9 cellular contexts compared by ENCODE assay signal in the genomic region with DNA sequence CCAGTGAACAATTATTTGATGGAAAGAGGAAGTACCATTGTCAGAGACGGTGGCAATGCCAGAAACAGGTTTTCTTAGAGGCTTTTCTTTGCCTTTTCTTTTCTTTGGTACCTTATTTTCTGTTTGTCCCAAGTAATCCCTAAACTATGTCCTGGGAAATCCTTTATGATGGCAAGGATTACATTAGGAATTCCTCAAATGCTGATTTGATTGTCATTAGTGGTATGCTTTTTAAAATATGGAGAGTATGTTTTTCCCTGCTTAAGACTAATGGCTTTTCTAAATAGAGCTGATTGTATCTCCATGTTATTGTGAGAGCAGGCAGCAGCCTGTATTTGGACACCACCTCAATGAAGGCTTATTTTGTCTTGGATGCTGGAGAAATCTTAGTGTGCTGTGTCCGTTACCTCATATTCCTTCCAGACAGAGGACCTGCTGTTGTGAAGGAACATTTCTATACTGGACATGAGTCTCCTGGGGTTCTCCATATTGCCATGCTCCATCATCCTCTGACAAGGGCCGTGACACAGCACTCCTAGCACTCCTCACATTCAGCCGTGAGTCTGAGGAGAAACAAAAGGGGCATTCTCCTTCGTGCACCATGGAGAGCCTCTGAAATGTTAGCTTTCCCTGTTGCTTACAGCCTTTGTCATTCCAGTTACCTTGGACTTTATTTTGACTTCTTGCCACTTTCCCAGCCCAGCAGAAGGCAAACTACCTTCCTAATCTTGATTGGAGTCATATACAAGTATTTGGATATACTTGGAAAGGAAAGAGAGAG. TPM values are rescaled to one million over a fixed set of nuclear protein-coding genes. Genes with fewer than 3 reads are reported as not detected.
DNase-seq lines count a peak whose midpoint lies in the region; ATAC-seq and TF ChIP-seq lines count a peak whose summit lies in the region.
"Had no signal": no experiment of that assay in that cellular context is flagged by ENCODE, and none has a peak within 500 bp of the region (broad histone marks: within the 10 kb centered on the region; RNA-seq: fewer than 3 reads in every experiment).

No MANE protein-coding gene starts in this region.

- H4K8ac ChIP-seq in trophoblast cell (ENCODE audit: low read depth, low read length) = peak overlapping the region; percentile 9

- peak overlapping the region; percentile 58 for H3K4me3 Mint-ChIP-seq in glutamatergic neuron (ENCODE audit: unreplicated experiment)

- no peaks in the 10 kb centered on the region for H3K9me3 ChIP-seq in HUES6 (ENCODE audit: control insufficient read depth, insufficient read depth, low read depth, low read length)
- no peaks in the 10 kb centered on the region for H3K9me3 ChIP-seq in trophoblast cell (ENCODE audit: insufficient read depth, low read depth, low read length)
- H3K9me3 ChIP-seq in OCI-LY7 (ENCODE audit: low read length) = no peaks in the 10 kb centered on the region
- H3K9me3 ChIP-seq: Peyer's patch had no signal

- H3K27ac Mint-ChIP-seq in glutamatergic neuron (ENCODE audit: unreplicated experiment) = peak overlapping the region; percentile 90

- CTCF ChIA-PET in OCI-LY7 (lab: Charles Lee; ENCODE audit: unreplicated experiment) = no interaction called here

- POLR2A ChIA-PET in OCI-LY7 (lab: Charles Lee) = no interaction called here

- H3K36me3 ChIP-seq in HUES6 (ENCODE audit: control insufficient read depth, insufficient read depth, low read length) = peaks cover 18% of the 10 kb centered on the region
- peaks cover 0 to 2% of the 10 kb centered on the region in 2 experiments for H3K36me3 ChIP-seq in trophoblast cell (ENCODE audit: control insufficient read depth in 1 of 2, insufficient read depth in 2 of 2, low read length in 2 of 2)
- H3K36me3 ChIP-seq in OCI-LY7 (ENCODE audit: insufficient read depth, low read length) = no peaks in the 10 kb centered on the region; the same call in 1 of the 2 replicates
- H3K36me3 ChIP-seq: Peyer's patch had no signal

- H3K79me1 ChIP-seq in trophoblast cell (ENCODE audit: low read length) = no peaks in the 10 kb centered on the region

- H3K4me1 Mint-ChIP-seq in glutamatergic neuron (ENCODE audit: low read depth, unreplicated experiment) = peaks cover 7% of the 10 kb centered on the region

- no CpG with 5 or more reads among the region's 5 CpGs for WGBS in trophoblast cell (ENCODE audit: extremely low coverage, insufficient coverage, insufficient read length)

- no peak overlapping the region for H4K12ac ChIP-seq in trophoblast cell (ENCODE audit: low read depth, low read length)

- H2AFZ ChIP-seq in trophoblast cell (ENCODE audit: insufficient read depth, low read length, poor library complexity) = no peak overlapping the region
- no peak overlapping the region for H2AFZ ChIP-seq in OCI-LY7 (ENCODE audit: low read length)

- H2BK12ac ChIP-seq in trophoblast cell (ENCODE audit: low read length) = no peak overlapping the region

- no peak overlapping the region for H3K9ac ChIP-seq in HUES6 (ENCODE audit: low read length)
- no peak overlapping the region for H3K9ac ChIP-seq in trophoblast cell (ENCODE audit: low read length)

- BruUV-seq in OCI-LY7 (replicated peaks; lab: Mats Ljungman, UMichigan) = no TSS peak

- no peaks in the 10 kb centered on the region for H3K79me2 ChIP-seq in trophoblast cell (ENCODE audit: control insufficient read depth, insufficient read depth, low read length, poor library complexity)
- H3K79me2 ChIP-seq in OCI-LY7 (ENCODE audit: insufficient read depth, low read depth, low read length) = no peaks in the 10 kb centered on the region

- no peak overlapping the region for H4K91ac ChIP-seq in trophoblast cell (ENCODE audit: low read depth, low read length)

- peaks cover 4% of the 10 kb centered on the region for H3K36me3 Mint-ChIP-seq in glutamatergic neuron (ENCODE audit: unreplicated experiment)

- H2BK5ac ChIP-seq in trophoblast cell (ENCODE audit: low read depth, low read length, poor library complexity) = no peak overlapping the region

- ATAC-seq in GM18520 (IDR thresholded peaks at IDR 0.05; ENCODE audit: unreplicated experiment) (no peak), HG02938 (IDR thresholded peaks at IDR 0.05; ENCODE audit: unreplicated experiment) (no peak)

- no peak overlapping the region for H3K14ac ChIP-seq in trophoblast cell (ENCODE audit: low read length)

- no peak overlapping the region for H3K18ac ChIP-seq in trophoblast cell (ENCODE audit: low read length)

- H2AK5ac ChIP-seq in trophoblast cell (ENCODE audit: low read length) = no peak overlapping the region

- H3K9me2 ChIP-seq in OCI-LY7 (ENCODE audit: insufficient read depth, low read length) = no peaks in the 10 kb centered on the region

- no peaks in the 10 kb centered on the region for H3K9me3 Mint-ChIP-seq in glutamatergic neuron (ENCODE audit: unreplicated experiment)

- H3K4me3 ChIP-seq in HUES6 (ENCODE audit: low read depth, low read length) (no peak overlapping the region), trophoblast cell (ENCODE audit: low read depth, low read length) (no peak overlapping the region), OCI-LY7 (ENCODE audit: low read depth, low read length, poor library complexity, severe bottlenecking) (no peak overlapping the region)
- H3K4me3 ChIP-seq: Peyer's patch had no signal

- no peak overlapping the region for H2BK120ac ChIP-seq in trophoblast cell (ENCODE audit: insufficient read depth, low read length, poor library complexity)

- intact Hi-C loops in OCI-LY7 (cut with micrococcal nuclease; ENCODE audit: unreplicated experiment) = no loop called here

- TF ChIP-seq CTCF in glutamatergic neuron (IDR thresholded peaks at IDR 0.05; ENCODE audit: partially characterized antibody, unreplicated experiment) = no peak
- no peak for TF ChIP-seq CTCF in OCI-LY7 (conservative IDR thresholded peaks at IDR 0.05; ENCODE audit: low read length)

- H3K27me3 ChIP-seq in HUES6 (ENCODE audit: control insufficient read depth, insufficient read depth, low read length) (no peaks in the 10 kb centered on the region), trophoblast cell (ENCODE audit: insufficient read depth, low read length) (no peaks in the 10 kb centered on the region)
- H3K27me3 ChIP-seq: Peyer's patch had no signal

- H3K23ac ChIP-seq in trophoblast cell (ENCODE audit: low read length) = no peak overlapping the region

- no peak overlapping the region for H3K4me2 ChIP-seq in trophoblast cell (ENCODE audit: low read length)
- no peak overlapping the region for H3K4me2 ChIP-seq in OCI-LY7 (ENCODE audit: low read length)

- peaks cover 7% of the 10 kb centered on the region; the same call in 1 of the 2 replicates for H3K4me1 ChIP-seq in HUES6 (ENCODE audit: control insufficient read depth, insufficient read depth, low read length)
- no peaks in the 10 kb centered on the region for H3K4me1 ChIP-seq in trophoblast cell (ENCODE audit: control insufficient read depth in 1 of 2, insufficient read depth in 2 of 2, low read length in 2 of 2)
- peaks cover 6% of the 10 kb centered on the region for H3K4me1 ChIP-seq in OCI-LY7 (ENCODE audit: insufficient read depth, low read length, poor library complexity, severe bottlenecking)

- H3K27me3 Mint-ChIP-seq in glutamatergic neuron (ENCODE audit: unreplicated experiment) = no peaks in the 10 kb centered on the region

- no peak overlapping the region for H3K4ac ChIP-seq in trophoblast cell (ENCODE audit: low read depth, low read length)

- H3K27ac ChIP-seq in HUES6 (ENCODE audit: low read depth, low read length) (peak overlapping the region; percentile 7; the same call in 1 of the 2 replicates), trophoblast cell (ENCODE audit: low read depth, low read length) (no peak overlapping the region), OCI-LY7 (ENCODE audit: low read depth, low read length, poor library complexity, severe bottlenecking) (no peak overlapping the region)
- H3K27ac ChIP-seq: Peyer's patch, WERI-Rb-1 had no signal

- H4K20me1 ChIP-seq in OCI-LY7 (ENCODE audit: insufficient read depth, low read length) = no peaks in the 10 kb centered on the region

- peak; percentile 48 for DNase-seq in RPMI8226
- no peak for DNase-seq in glutamatergic neuron
- peak; percentile 5 to 71 for DNase-seq in trophoblast cell
- no peak for DNase-seq in OCI-LY7 (ENCODE audit: low spot score)
- DNase-seq: Peyer's patch, WERI-Rb-1 had no signal

RNA-seq across cellular contexts. Expression of a gene that starts 29.4 kb away (rescaled TPM):
- total RNA-seq in glutamatergic neuron (ENCODE audit: unreplicated experiment) = 2.9 TPM
- 0.22 and 0.24 TPM in 2 replicates for polyA plus RNA-seq in trophoblast cell (2013)
- 0.31 and 0.32 TPM in 2 replicates for total RNA-seq in OCI-LY7 (2014; rRNA removed; shearing (Covaris generic))
- total RNA-seq in OCI-LY7 (2022) = 0.13 and 0.48 TPM in 2 replicates

RNA-seq across cellular contexts. Expression of a gene that starts 47.7 kb away (rescaled TPM):
- total RNA-seq in glutamatergic neuron (ENCODE audit: unreplicated experiment) = 36.5 TPM
- 6.0 TPM in 2 replicates for polyA plus RNA-seq in trophoblast cell (2013)
- total RNA-seq in OCI-LY7 (2014; rRNA removed; shearing (Covaris generic)) = 13.0 and 19.5 TPM in 2 replicates
- 14.9 and 17.1 TPM in 2 replicates for total RNA-seq in OCI-LY7 (2022)

Comparison
In these comparisons a context has a peak if more than half of its experiments do, and no peak if none do; other contexts are left out.
1. DNase-seq: peak in RPMI8226 (single experiment) and trophoblast cell (2 of 2); none in glutamatergic neuron (single experiment) and OCI-LY7 (single experiment).